In genomic region chr2:48343571-48344440, GRCh38 we compare ENCODE assay signal across 8 cellular contexts. TPM values are rescaled to one million over a fixed set of nuclear protein-coding genes. Genes with fewer than 3 reads are reported as not detected.
DNase-seq lines count a peak whose midpoint lies in the region; ATAC-seq, FAIRE-seq and TF ChIP-seq lines count a peak whose summit lies in the region.

No MANE protein-coding gene starts in this region.

- FAIRE-seq in A549 (lab: Jason Lieb, UNC), result peak; percentile 92

- TF ChIP-seq CTCF in A549 (IDR thresholded peaks at IDR 0.05), result no peak
- no peak for TF ChIP-seq CTCF in tibial artery (IDR thresholded peaks at IDR 0.05)

- peaks cover 63% of the 10 kb centered on the region for H3K4me1 ChIP-seq in A549
- H3K4me1 ChIP-seq in tibial artery, result peaks cover 0 to 77% (median 12%) of the 10 kb centered on the region in 4 donors

- POLR2A ChIA-PET in A549 (lab: Yijun Ruan, JAX), result interaction anchor here (0.7 kb wide), 1 partner anchor 15 kb away, joined by 4 read pairs; no protein-coding TSS in a partner anchor

- peaks cover 21% of the 10 kb centered on the region for H3K9me3 Mint-ChIP-seq in activated T-helper 1 cell treated with anti-CD3 and anti-CD28 coated beads, Interleukin-12 subunit alpha, Interleukin-12 subunit beta, Interleukin-2, Interleukin-4 antibody, amounts not matched to agents 30 ng/mL and 10 ng/mL and 1 ng/mL, durations not matched to agents 14 hours and 24 hours and 36 hours

- peak overlapping the region; percentile 61 for H3K27ac Mint-ChIP-seq in activated T-helper 1 cell treated with anti-CD3 and anti-CD28 coated beads, Interleukin-12 subunit alpha, Interleukin-12 subunit beta, Interleukin-2, Interleukin-4 antibody, amounts not matched to agents 30 ng/mL and 10 ng/mL and 1 ng/mL, durations not matched to agents 14 hours and 24 hours and 36 hours

- TF ChIP-seq POLR2A in A549 (IDR thresholded peaks at IDR 0.05; ENCODE audit: low read length), result no peak

- 34% methylated on average over 6 of the region's 6 CpGs for WGBS in A549 (ENCODE audit: missing lambda C conversion rate)

- H3K9me3 ChIP-seq in A549 (peaks cover 24% of the 10 kb centered on the region), tibial artery (peaks cover 0 to 16% (median 0%) of the 10 kb centered on the region in 3 donors)

- CTCF ChIA-PET in A549 (lab: Yijun Ruan, JAX), result interaction anchor here (1.0 kb wide), 1 partner anchor 956 kb away, joined by 3 read pairs; no protein-coding TSS in a partner anchor

- peak overlapping the region; percentile 93 for H3K4me2 ChIP-seq in A549

- DNase-seq in A549 (ENCODE audit: low read depth in 1 of 2, low spot score in 1 of 2) (peak; percentile 27 to 75), iris pigment epithelial cell (ENCODE audit: low read depth) (peak; percentile 97), tibial artery (no peak), G401 (ENCODE audit: low spot score) (no peak)
- peak; percentile 11 for DNase-seq in activated T-helper 1 cell treated with anti-CD3 and anti-CD28 coated beads, Interleukin-12 subunit alpha, Interleukin-12 subunit beta, Interleukin-2, Interleukin-4 antibody, amounts not matched to agents 30 ng/mL and 10 ng/mL and 1 ng/mL, durations not matched to agents 14 hours and 24 hours and 36 hours (ENCODE audit: low spot score)
- DNase-seq in stimulated activated CD4-positive, alpha-beta T cell treated with anti-CD3 and anti-CD28 coated beads, Interleukin-4, amount 100 ng/mL, for 1 hour, result no peak

- peak in 1 of 2 experiments; percentile 56; a peak in 1 of 5 replicates for TF ChIP-seq EP300 in A549 (IDR thresholded peaks at IDR 0.05)

- no peaks in the 10 kb centered on the region for H3K27me3 Mint-ChIP-seq in activated T-helper 1 cell treated with anti-CD3 and anti-CD28 coated beads, Interleukin-12 subunit alpha, Interleukin-12 subunit beta, Interleukin-2, Interleukin-4 antibody, amounts not matched to agents 30 ng/mL and 10 ng/mL and 1 ng/mL, durations not matched to agents 14 hours and 24 hours and 36 hours (ENCODE audit: insufficient read depth)

- ATAC-seq in A549 (peak; percentile 82 to 88), GM18868 (IDR thresholded peaks at IDR 0.05; ENCODE audit: unreplicated experiment) (peak; percentile 90), HG03439 (IDR thresholded peaks at IDR 0.05; ENCODE audit: unreplicated experiment) (peak; percentile 72)

- peaks cover 54% of the 10 kb centered on the region for H3K4me1 Mint-ChIP-seq in activated T-helper 1 cell treated with anti-CD3 and anti-CD28 coated beads, Interleukin-12 subunit alpha, Interleukin-12 subunit beta, Interleukin-2, Interleukin-4 antibody, amounts not matched to agents 30 ng/mL and 10 ng/mL and 1 ng/mL, durations not matched to agents 14 hours and 24 hours and 36 hours (ENCODE audit: low read depth)

- peak overlapping the region; percentile 35 for H3K4me3 Mint-ChIP-seq in activated T-helper 1 cell treated with anti-CD3 and anti-CD28 coated beads, Interleukin-12 subunit alpha, Interleukin-12 subunit beta, Interleukin-2, Interleukin-4 antibody, amounts not matched to agents 30 ng/mL and 10 ng/mL and 1 ng/mL, durations not matched to agents 14 hours and 24 hours and 36 hours

- H3K36me3 ChIP-seq in tibial artery, result peaks cover 0 to 3% (median 0%) of the 10 kb centered on the region in 3 donors

- no peak for TF ChIP-seq RAD21 in A549 (conservative IDR thresholded peaks at IDR 0.05 in 1 of 2, IDR thresholded peaks at IDR 0.05 in 1 of 2)

- H3K27ac ChIP-seq in A549 (peak overlapping the region; percentile 84 to 86), tibial artery (peak overlapping the region; percentile 3 to 7)

- peak overlapping the region; percentile 37 for H3K4me3 ChIP-seq in A549
- no peak overlapping the region for H3K4me3 ChIP-seq in tibial artery

- no peaks in the 10 kb centered on the region for H3K27me3 ChIP-seq in tibial artery

- intact Hi-C loops in activated T-helper 1 cell treated with anti-CD3 and anti-CD28 coated beads, Interleukin-12 subunit alpha, Interleukin-12 subunit beta, Interleukin-2, Interleukin-4 antibody, amounts not matched to agents 30 ng/mL and 10 ng/mL and 1 ng/mL, durations not matched to agents 14 hours and 24 hours and 36 hours (cut with micrococcal nuclease), result loop anchor here (1.0 to 2.0 kb wide), 8 partner anchors 8 to 438 kb away; partner anchors contain the start of gene FBXO11
- intact Hi-C loops in tibial artery (cut with DNase I; ENCODE audit: low total_unique reads), result no loop called here

- H3K36me3 Mint-ChIP-seq in activated T-helper 1 cell treated with anti-CD3 and anti-CD28 coated beads, Interleukin-12 subunit alpha, Interleukin-12 subunit beta, Interleukin-2, Interleukin-4 antibody, amounts not matched to agents 30 ng/mL and 10 ng/mL and 1 ng/mL, durations not matched to agents 14 hours and 24 hours and 36 hours (ENCODE audit: low read depth), result peaks cover 35% of the 10 kb centered on the region

- in situ Hi-C loops in G401 (cut with HindIII; ENCODE audit: low sequenced_read_pairs), result no loop called here

TF ChIP-seq in A549, 52 proteins besides CTCF, POLR2A, EP300 and RAD21 (continues in another document):
- TF ChIP-seq HOXB13 (CRISPR knock-in tag; IDR thresholded peaks at IDR 0.05; ENCODE audit: low read depth) (no peak), FOSB (CRISPR knock-in tag; IDR thresholded peaks at IDR 0.05) (no peak), HMGXB4 (CRISPR knock-in tag; IDR thresholded peaks at IDR 0.05; ENCODE audit: borderline replicate concordance) (no peak), GATA3 (IDR thresholded peaks at IDR 0.05; ENCODE audit: borderline replicate concordance) (peak; percentile 96), USF2 (IDR thresholded peaks at IDR 0.05) (no peak), PHF8 (IDR thresholded peaks at IDR 0.05; ENCODE audit: borderline replicate concordance, low read depth) (no peak), KDM1A (IDR thresholded peaks at IDR 0.05; ENCODE audit: low read depth) (peak; percentile 64; the same call in 1 of the 2 replicates), JUN (IDR thresholded peaks at IDR 0.05) (peak; percentile 46 to 50; a peak in 1 of 5 replicates), HDAC2 (IDR thresholded peaks at IDR 0.05) (0 out of 2 replicates have a peak, but pooled peaks have one; percentile 57), E2F6 (IDR thresholded peaks at IDR 0.05; ENCODE audit: borderline replicate concordance, low read depth) (no peak), MAFK (IDR thresholded peaks at IDR 0.05; ENCODE audit: partially characterized antibody) (peak; percentile 5), FOSL2 (IDR thresholded peaks at IDR 0.05) (0 out of 2 replicates have a peak, but pooled peaks have one; percentile 50), FOSL2 (CRISPR knock-in tag; IDR thresholded peaks at IDR 0.05) (peak; percentile 84), NFE2L2 (conservative IDR thresholded peaks at IDR 0.05; ENCODE audit: low read length) (0 out of 2 replicates have a peak, but pooled peaks have one; percentile 2), ZSCAN20 (CRISPR knock-in tag; IDR thresholded peaks at IDR 0.05) (no peak), RFX5 (IDR thresholded peaks at IDR 0.05) (no peak), CBX8 (IDR thresholded peaks at IDR 0.05) (no peak), CEBPB (IDR thresholded peaks at IDR 0.05) (peak; percentile 42 to 49; a peak in 2 of 4 replicates), KDM5A (IDR thresholded peaks at IDR 0.05) (no peak), MAZ (IDR thresholded peaks at IDR 0.05; ENCODE audit: borderline replicate concordance, low read depth, low read length) (no peak), ZNF302 (CRISPR knock-in tag; IDR thresholded peaks at IDR 0.05) (no peak), HOXA7 (CRISPR knock-in tag; IDR thresholded peaks at IDR 0.05) (no peak), HEYL (CRISPR knock-in tag; IDR thresholded peaks at IDR 0.05) (no peak), RARB (CRISPR knock-in tag; IDR thresholded peaks at IDR 0.05) (no peak), MYC (IDR thresholded peaks at IDR 0.05; ENCODE audit: borderline replicate concordance, low read length) (no peak), HOXB5 (CRISPR knock-in tag; IDR thresholded peaks at IDR 0.05) (no peak)

RNA-seq across cellular contexts. Expression of gene FOXN2, which starts 29.3 kb away (rescaled TPM):
- polyA plus RNA-seq in A549 (2011; rRNA removed) (31.4 and 33.1 TPM in 2 replicates), A549 (2017; fragmentation: RNase III; extraction: RNeasy Plus Mini Kit Qiagen cat#74134 plus additional on column Dnase treatment) (10.9 to 12.2 TPM (median 12.2 TPM) in 3 replicates)
- 5.7 and 6.4 TPM in 2 replicates for polyA plus RNA-seq in A549 (2012; cell fraction: cytosol; rRNA removed)
- polyA plus RNA-seq in A549 (2012; cell fraction: nucleus; rRNA removed), result 3.3 and 5.0 TPM in 2 replicates
- polyA minus RNA-seq in A549 (2011; rRNA and poly(A)+ RNA removed), result 26.6 and 30.8 TPM in 2 replicates
- total RNA-seq in activated T-helper 1 cell treated with anti-CD3 and anti-CD28 coated beads, Interleukin-12 subunit alpha, Interleukin-12 subunit beta, Interleukin-2, Interleukin-4 antibody, amounts not matched to agents 30 ng/mL and 10 ng/mL and 1 ng/mL, durations not matched to agents 14 hours and 24 hours and 36 hours, result 55.7 TPM in 2 replicates
- total RNA-seq in G401 (2014; rRNA removed; shearing (Covaris generic)), result 22.5 and 52.8 TPM in 2 replicates

Comparison
In these comparisons a context has a peak if more than half of its experiments do, and no peak if none do; other contexts are left out.
1. DNase-seq: peak in A549 (2 of 2), activated T-helper 1 cell treated with anti-CD3 and anti-CD28 coated beads, Interleukin-12 subunit alpha, Interleukin-12 subunit beta, Interleukin-2, Interleukin-4 antibody, amounts not matched to agents 30 ng/mL and 10 ng/mL and 1 ng/mL, durations not matched to agents 14 hours and 24 hours and 36 hours (single experiment) and iris pigment epithelial cell (single experiment); none in tibial artery (0 of 2), stimulated activated CD4-positive, alpha-beta T cell treated with anti-CD3 and anti-CD28 coated beads, Interleukin-4, amount 100 ng/mL, for 1 hour (single experiment) and G401 (single experiment).
2. Peak in every context shown above with its lines, with median percentiles within 50 percentile points of each other: ATAC-seq.